In genomic region chr15:58517682-58518525, GRCh38 we compare ENCODE assay signal across 7 cellular contexts.
DNase-seq lines count a peak whose midpoint lies in the region; ATAC-seq and TF ChIP-seq lines count a peak whose summit lies in the region.

No MANE protein-coding gene starts in this region.

- CTCF ChIA-PET in RWPE1 (lab: Yijun Ruan, JAX), result no interaction called here

- no peak overlapping the region for H3K27ac ChIP-seq in RWPE1

- H3K4me3 Mint-ChIP-seq in activated T-helper 1 cell treated with anti-CD3 and anti-CD28 coated beads, Interleukin-12 subunit alpha, Interleukin-12 subunit beta, Interleukin-2, Interleukin-4 antibody, amounts not matched to agents 30 ng/mL and 10 ng/mL and 1 ng/mL, durations not matched to agents 14 hours and 24 hours and 36 hours, result peak overlapping the region; percentile 28
- H3K4me3 Mint-ChIP-seq in stimulated activated memory B cell treated with anti-CD40 and anti-IgM and Interleukin-4, amounts not matched to agents 10 μg/mL and 1 μg/mL and 100 μg/mL, for 72 hours, result no peak overlapping the region
- H3K4me3 Mint-ChIP-seq in HFFc6, result no peak overlapping the region

- POLR2A ChIA-PET in RWPE1 (lab: Yijun Ruan, JAX; ENCODE audit: low non-redundant PET), result no interaction called here

- peak overlapping the region; percentile 86 for H3K27ac Mint-ChIP-seq in activated T-helper 1 cell treated with anti-CD3 and anti-CD28 coated beads, Interleukin-12 subunit alpha, Interleukin-12 subunit beta, Interleukin-2, Interleukin-4 antibody, amounts not matched to agents 30 ng/mL and 10 ng/mL and 1 ng/mL, durations not matched to agents 14 hours and 24 hours and 36 hours
- H3K27ac Mint-ChIP-seq in stimulated activated memory B cell treated with anti-CD40 and anti-IgM and Interleukin-4, amounts not matched to agents 10 μg/mL and 1 μg/mL and 100 μg/mL, for 72 hours, result no peak overlapping the region
- H3K27ac Mint-ChIP-seq in HFFc6, result no peak overlapping the region

- H3K9me3 Mint-ChIP-seq in activated T-helper 1 cell treated with anti-CD3 and anti-CD28 coated beads, Interleukin-12 subunit alpha, Interleukin-12 subunit beta, Interleukin-2, Interleukin-4 antibody, amounts not matched to agents 30 ng/mL and 10 ng/mL and 1 ng/mL, durations not matched to agents 14 hours and 24 hours and 36 hours, result peaks cover 18% of the 10 kb centered on the region
- no peaks in the 10 kb centered on the region for H3K9me3 Mint-ChIP-seq in stimulated activated memory B cell treated with anti-CD40 and anti-IgM and Interleukin-4, amounts not matched to agents 10 μg/mL and 1 μg/mL and 100 μg/mL, for 72 hours
- H3K9me3 Mint-ChIP-seq in HFFc6, result no peaks in the 10 kb centered on the region; the same call in 1 of the 2 replicates

- no peak for DNase-seq in activated T-helper 1 cell treated with anti-CD3 and anti-CD28 coated beads, Interleukin-12 subunit alpha, Interleukin-12 subunit beta, Interleukin-2, Interleukin-4 antibody, amounts not matched to agents 30 ng/mL and 10 ng/mL and 1 ng/mL, durations not matched to agents 14 hours and 24 hours and 36 hours (ENCODE audit: low spot score)
- no peak for DNase-seq in HFFc6
- DNase-seq in NCI-H446 (lab: John Stamatoyannopoulos, UW), result no peak
- no peak for DNase-seq in RWPE1 (ENCODE audit: low spot score)

- H3K27me3 Mint-ChIP-seq in activated T-helper 1 cell treated with anti-CD3 and anti-CD28 coated beads, Interleukin-12 subunit alpha, Interleukin-12 subunit beta, Interleukin-2, Interleukin-4 antibody, amounts not matched to agents 30 ng/mL and 10 ng/mL and 1 ng/mL, durations not matched to agents 14 hours and 24 hours and 36 hours (ENCODE audit: insufficient read depth), result no peaks in the 10 kb centered on the region
- H3K27me3 Mint-ChIP-seq in stimulated activated memory B cell treated with anti-CD40 and anti-IgM and Interleukin-4, amounts not matched to agents 10 μg/mL and 1 μg/mL and 100 μg/mL, for 72 hours, result peaks cover 26% of the 10 kb centered on the region
- peaks cover 17% of the 10 kb centered on the region for H3K27me3 Mint-ChIP-seq in HFFc6 (ENCODE audit: insufficient read depth)

- H3K4me1 Mint-ChIP-seq in activated T-helper 1 cell treated with anti-CD3 and anti-CD28 coated beads, Interleukin-12 subunit alpha, Interleukin-12 subunit beta, Interleukin-2, Interleukin-4 antibody, amounts not matched to agents 30 ng/mL and 10 ng/mL and 1 ng/mL, durations not matched to agents 14 hours and 24 hours and 36 hours (ENCODE audit: low read depth), result peaks cover 85% of the 10 kb centered on the region
- peaks cover 23% of the 10 kb centered on the region for H3K4me1 Mint-ChIP-seq in stimulated activated memory B cell treated with anti-CD40 and anti-IgM and Interleukin-4, amounts not matched to agents 10 μg/mL and 1 μg/mL and 100 μg/mL, for 72 hours
- H3K4me1 Mint-ChIP-seq in HFFc6 (ENCODE audit: low read depth), result peaks cover 29% of the 10 kb centered on the region

- H3K36me3 Mint-ChIP-seq in activated T-helper 1 cell treated with anti-CD3 and anti-CD28 coated beads, Interleukin-12 subunit alpha, Interleukin-12 subunit beta, Interleukin-2, Interleukin-4 antibody, amounts not matched to agents 30 ng/mL and 10 ng/mL and 1 ng/mL, durations not matched to agents 14 hours and 24 hours and 36 hours (ENCODE audit: low read depth), result peaks cover 15% of the 10 kb centered on the region
- no peaks in the 10 kb centered on the region for H3K36me3 Mint-ChIP-seq in stimulated activated memory B cell treated with anti-CD40 and anti-IgM and Interleukin-4, amounts not matched to agents 10 μg/mL and 1 μg/mL and 100 μg/mL, for 72 hours
- H3K36me3 Mint-ChIP-seq in HFFc6 (ENCODE audit: low read depth), result 0 out of 2 replicates have a peak, but pooled peaks cover 4% of the 10 kb centered on the region

- intact Hi-C loops in activated T-helper 1 cell treated with anti-CD3 and anti-CD28 coated beads, Interleukin-12 subunit alpha, Interleukin-12 subunit beta, Interleukin-2, Interleukin-4 antibody, amounts not matched to agents 30 ng/mL and 10 ng/mL and 1 ng/mL, durations not matched to agents 14 hours and 24 hours and 36 hours (cut with micrococcal nuclease), result loop anchor here (1.0 to 5.0 kb wide), 9 partner anchors 27 to 253 kb away; partner anchors contain the start of gene MINDY2

- TF ChIP-seq CTCF in HFFc6 (IDR thresholded peaks at IDR 0.05), result no peak
- no peak for TF ChIP-seq CTCF in RWPE1 (conservative IDR thresholded peaks at IDR 0.05; ENCODE audit: low read depth)

- ATAC-seq in GM19324 (IDR thresholded peaks at IDR 0.05; ENCODE audit: low FRiP score, unreplicated experiment) (peak; percentile 59), HG03280 (IDR thresholded peaks at IDR 0.05; ENCODE audit: unreplicated experiment) (peak; percentile 63)
- ATAC-seq in stimulated activated memory B cell treated with anti-CD40 and anti-IgM and Interleukin-4, amounts not matched to agents 10 μg/mL and 1 μg/mL and 100 μg/mL, for 72 hours, result peak; percentile 68
